In genomic region chr10:24524314-24524713, GRCh38 we compare ENCODE assay signal across 27 cellular contexts.
"Had no signal": no experiment of that assay in that cellular context is flagged by ENCODE, and none has a peak within 500 bp of the region (broad histone marks: within the 10 kb centered on the region; RNA-seq: fewer than 3 reads in every experiment).

No MANE protein-coding gene starts in this region.

- H3K27ac ChIP-seq: coronary artery, dorsolateral prefrontal cortex, epithelial cell of prostate, esophagus squamous epithelium, heart right ventricle, left lung, lower lobe of right lung had no signal

- H3K4me1 Mint-ChIP-seq: mesothelial cell of epicardium had no signal

- H3K4me3 Mint-ChIP-seq: mesothelial cell of epicardium had no signal

- H3K4me3 ChIP-seq: coronary artery, dorsolateral prefrontal cortex, esophagus squamous epithelium, gastrocnemius medialis, heart right ventricle, left lung, lower lobe of right lung, mucosa of descending colon had no signal

- FAIRE-seq: colon, endothelial cell of umbilical vein, islet of Langerhans, keratinocyte had no signal

- H3K27ac Mint-ChIP-seq: mesothelial cell of epicardium had no signal

- H3K9me3 ChIP-seq: esophagus squamous epithelium, gastrocnemius medialis, heart right ventricle, left lung, lower lobe of right lung, mucosa of descending colon had no signal

- H3K4me1 ChIP-seq: esophagus squamous epithelium, left lung, lower lobe of right lung had no signal

- DNase-seq: dermis blood vessel endothelial cell; dorsolateral prefrontal cortex; effector CD4-positive, alpha-beta T cell; effector memory CD4-positive, alpha-beta T cell; erythroblast; esophagus squamous epithelium; foreskin fibroblast; foreskin melanocyte; gastrocnemius medialis; glutamatergic neuron; head of caudate nucleus; heart right ventricle; hippocampal formation; left cardiac atrium; left ventricle myocardium superior; lower lobe of right lung; mesenchymal stem cell; mucosa of descending colon had no signal

- H3K27me3 ChIP-seq: dorsolateral prefrontal cortex, esophagus squamous epithelium, gastrocnemius medialis, heart right ventricle, left lung had no signal

- ATAC-seq: esophagus mucosa, gastrocnemius medialis, left cardiac atrium, left lung, left ventricle myocardium superior, lower lobe of right lung, mucosa of descending colon had no signal
